10 cellular contexts compared by ENCODE assay signal in genomic region chr2:85523906-85524566, GRCh38. TPM values are rescaled to one million over a fixed set of nuclear protein-coding genes. Genes with fewer than 3 reads are reported as not detected.
A peak's percentile ranks its signal among the peaks of the same experiment; 100 is the strongest.
DNase-seq lines count a peak whose midpoint lies in the region; ATAC-seq and TF ChIP-seq lines count a peak whose summit lies in the region.
"Had no signal": no experiment of that assay in that cellular context is flagged by ENCODE, and none has a peak within 500 bp of the region (broad histone marks: within the 10 kb centered on the region; RNA-seq: fewer than 3 reads in every experiment).

No MANE protein-coding gene starts in this region.

- no peaks in the 10 kb centered on the region for H3K79me2 ChIP-seq in HCT116 (ENCODE audit: insufficient read depth, low read length)
- H3K79me2 ChIP-seq in smooth muscle cell (ENCODE audit: low read depth) = no peaks in the 10 kb centered on the region

- TF ChIP-seq RAD21 in HCT116 (IDR thresholded peaks at IDR 0.05; ENCODE audit: low read depth) = no peak

- no peak overlapping the region for H3K4me2 ChIP-seq in HCT116 (ENCODE audit: low read length)
- H3K4me2 ChIP-seq in smooth muscle cell = peak overlapping the region; percentile 20

- TF ChIP-seq CTCF in HCT116 (IDR thresholded peaks at IDR 0.05 in 2 of 3, conservative IDR thresholded peaks at IDR 0.05 in 1 of 3; ENCODE audit: borderline replicate concordance in 1 of 3, insufficient read depth in 1 of 3, low read depth in 2 of 3, low read length in 2 of 3) (no peak), smooth muscle cell (IDR thresholded peaks at IDR 0.05; ENCODE audit: borderline replicate concordance, insufficient read depth, poor library complexity, severe bottlenecking) (no peak), GM10266 (IDR thresholded peaks at IDR 0.05; ENCODE audit: control insufficient read depth, insufficient read depth, low read depth, missing control alignments) (no peak)

- H3K4me1 ChIP-seq in HCT116 (ENCODE audit: control insufficient read depth in 1 of 2, insufficient read depth in 2 of 2, low read length in 2 of 2) (no peaks in the 10 kb centered on the region), smooth muscle cell (ENCODE audit: low read depth) (peaks cover 15% of the 10 kb centered on the region)

- no peaks in the 10 kb centered on the region for H3K9me2 ChIP-seq in HCT116 (ENCODE audit: insufficient read depth)

- WGBS in smooth muscle cell (ENCODE audit: low lambda C conversion rate) = 38% methylated on average over 9 of the region's 9 CpGs

- no TSS peak for BruUV-seq in HCT116 (replicated peaks; lab: Mats Ljungman, UMichigan)

- H3F3A ChIP-seq in smooth muscle cell (ENCODE audit: low read depth) = peaks cover 20% of the 10 kb centered on the region

- CTCF ChIA-PET in HCT116 (lab: Charles Lee) = no interaction called here

- POLR2A ChIA-PET in HCT116 (lab: Charles Lee) = interaction anchor here (1.1 to 2.7 kb wide), 6 partner anchors 11 to 25 kb away, joined by 3 to 16 read pairs (median 5); partner anchors contain the start of gene MAT2A

- H2AFZ ChIP-seq in HCT116 (ENCODE audit: low read depth, low read length, poor library complexity, severe bottlenecking) = no peak overlapping the region
- no peak overlapping the region for H2AFZ ChIP-seq in smooth muscle cell (ENCODE audit: low read depth)

- RAD21 ChIA-PET in HCT116 (lab: Charles Lee; ENCODE audit: low non-redundant PET in 1 of 2, low total read pairs in 2 of 2, uncharacterized antibody in 2 of 2, unreplicated experiment in 2 of 2) = no interaction called here

- H3K27me3 ChIP-seq in HCT116 (ENCODE audit: insufficient read depth, low read length) = no peaks in the 10 kb centered on the region
- no peaks in the 10 kb centered on the region for H3K27me3 ChIP-seq in layer of hippocampus (ENCODE audit: control insufficient read depth, insufficient read depth, low read length)
- peaks cover 4% of the 10 kb centered on the region for H3K27me3 ChIP-seq in smooth muscle cell (ENCODE audit: low read depth)

- H3K9ac ChIP-seq in HCT116 (ENCODE audit: low read length) (no peak overlapping the region), smooth muscle cell (ENCODE audit: low read depth) (no peak overlapping the region)

- intact Hi-C loops in HCT116 (cut with micrococcal nuclease) = no loop called here

- H4K20me1 ChIP-seq in HCT116 (ENCODE audit: insufficient read depth) (no peaks in the 10 kb centered on the region), smooth muscle cell (ENCODE audit: low read depth) (no peaks in the 10 kb centered on the region)

- H3K9me3 ChIP-seq in HCT116 (ENCODE audit: control insufficient read depth in 1 of 2, insufficient read depth in 1 of 2, low read depth in 1 of 2, low read length in 2 of 2) (no peaks in the 10 kb centered on the region), smooth muscle cell (replicated peaks; ENCODE audit: low read depth) (no peaks in the 10 kb centered on the region)

- ATAC-seq in HCT116 (no peak), HG02884 (IDR thresholded peaks at IDR 0.05; ENCODE audit: unreplicated experiment) (no peak)
- ATAC-seq: stimulated activated naive CD8-positive, alpha-beta T cell treated with anti-CD3 and anti-CD28 coated beads, Interleukin-15, amount 100 ng/mL, for 72 hours had no signal

- H3K36me3 ChIP-seq in HCT116 (ENCODE audit: control insufficient read depth in 1 of 2, insufficient read depth in 2 of 2, low read length in 2 of 2) (no peaks in the 10 kb centered on the region), smooth muscle cell (ENCODE audit: low read depth) (no peaks in the 10 kb centered on the region)

- H3K4me3 ChIP-seq in HCT116 (replicated peaks in 1 of 2; ENCODE audit: low read depth in 1 of 2, low read length in 2 of 2) = no peak overlapping the region
- no peak overlapping the region for H3K4me3 ChIP-seq in smooth muscle cell

- DNase-seq in HCT116 (ENCODE audit: low read depth, low spot score) (no peak), smooth muscle cell (lab: John Stamatoyannopoulos, UW; ENCODE audit: unreplicated experiment) (no peak), GM10266 (ENCODE audit: extremely low spot score) (no peak), T-helper 2 cell (no peak), NCI-H526 treated with DMSO at 0.1 percent for 48 hours (lab: John Stamatoyannopoulos, UW) (no peak)
- DNase-seq: activated CD4-positive, alpha-beta T cell treated with anti-CD3 and anti-CD28 coated beads, Interleukin-2, amount 10 ng/mL, durations not matched to agents 7 days and 5 days; stimulated activated naive CD8-positive, alpha-beta T cell treated with anti-CD3 and anti-CD28 coated beads, Interleukin-15, amount 100 ng/mL, for 72 hours had no signal

- TF ChIP-seq POLR2A in HCT116 (IDR thresholded peaks at IDR 0.05; ENCODE audit: borderline replicate concordance, extremely low read depth, insufficient read depth, insufficient read length) = no peak

- H3K27ac ChIP-seq in HCT116 (ENCODE audit: low read depth, low read length) (no peak overlapping the region), angular gyrus (ENCODE audit: low read depth, low read length) (peak overlapping the region; percentile 71), layer of hippocampus (ENCODE audit: low read depth, low read length) (peak overlapping the region; percentile 59), smooth muscle cell (ENCODE audit: low read depth) (peak overlapping the region; percentile 6)

TF ChIP-seq in HCT116, 20 proteins besides CTCF, POLR2A, EP300 and RAD21:
- TF ChIP-seq JUND (IDR thresholded peaks at IDR 0.05) = no peak
- peak; percentile 27 for TF ChIP-seq REST (IDR thresholded peaks at IDR 0.05; ENCODE audit: low read depth)

RNA-seq across cellular contexts. Expression of gene MAT2A, which starts 14.9 kb away (rescaled TPM):
- total RNA-seq in HCT116 (2021; ENCODE audit: unreplicated experiment) (444 TPM), smooth muscle cell (93.8 and 108 TPM in 2 replicates)
- 132 and 245 TPM in 2 replicates for polyA plus RNA-seq in HCT116 (2012)
- polyA plus RNA-seq in smooth muscle cell = 108 and 126 TPM in 2 replicates

RNA-seq across cellular contexts. Expression of gene GGCX, which starts 37.3 kb away (rescaled TPM):
- 43.5 TPM for total RNA-seq in HCT116 (2021; ENCODE audit: unreplicated experiment)
- 30.1 and 32.5 TPM in 2 replicates for polyA plus RNA-seq in HCT116 (2012)
- 44.0 and 83.2 TPM in 2 replicates for total RNA-seq in smooth muscle cell
- polyA plus RNA-seq in smooth muscle cell = 33.2 and 44.5 TPM in 2 replicates

RNA-seq across cellular contexts. Expression of gene VAMP8, which starts 53.4 kb away (rescaled TPM):
- total RNA-seq in HCT116 (2021; ENCODE audit: unreplicated experiment) = 52.6 TPM
- polyA plus RNA-seq in HCT116 (2012) = 69.9 and 85.7 TPM in 2 replicates
- total RNA-seq in smooth muscle cell = 9.4 and 15.1 TPM in 2 replicates
- polyA plus RNA-seq in smooth muscle cell = 17.5 and 72.9 TPM in 2 replicates
